19 cellular contexts compared by ENCODE assay signal in genomic region chr4:164023214-164023613, GRCh38.
A peak's percentile ranks its signal among the peaks of the same experiment; 100 is the strongest.
DNase-seq lines count a peak whose midpoint lies in the region; ATAC-seq and TF ChIP-seq lines count a peak whose summit lies in the region.
"Had no signal": no experiment of that assay in that cellular context is flagged by ENCODE, and none has a peak within 500 bp of the region (broad histone marks: within the 10 kb centered on the region; RNA-seq: fewer than 3 reads in every experiment).

No MANE protein-coding gene starts in this region.

- no peak overlapping the region for H3K9ac ChIP-seq in endodermal cell (ENCODE audit: extremely low read depth, low read length, poor library complexity, severe bottlenecking)
- H3K9ac ChIP-seq: GM23248 had no signal

- H3K4me1 Mint-ChIP-seq in endodermal cell: no peaks in the 10 kb centered on the region
- H3K4me1 Mint-ChIP-seq: central memory CD8-positive, alpha-beta T cell had no signal

- no peaks in the 10 kb centered on the region for H3K4me1 ChIP-seq in endodermal cell (ENCODE audit: control insufficient read depth, insufficient read depth, low read length)
- H3K4me1 ChIP-seq: upper lobe of right lung had no signal

- no peaks in the 10 kb centered on the region for H3K36me3 ChIP-seq in GM06990 (ENCODE audit: control insufficient read depth, insufficient read depth, low read length)
- no peaks in the 10 kb centered on the region for H3K36me3 ChIP-seq in endodermal cell (ENCODE audit: control insufficient read depth, insufficient read depth, low read length)
- H3K36me3 ChIP-seq: ovary, upper lobe of right lung had no signal

- intact Hi-C loops in Right ventricle myocardium inferior (cut with DNase I): no loop called here

- H3K4me3 ChIP-seq in GM06990 (replicated peaks; ENCODE audit: low read depth, low read length) (no peak overlapping the region), LNCaP clone FGC (ENCODE audit: low read depth, low read length) (no peak overlapping the region), endodermal cell (ENCODE audit: low read length) (no peak overlapping the region)
- H3K4me3 ChIP-seq: GM23248, ovary, upper lobe of right lung had no signal

- H3K27ac Mint-ChIP-seq in endodermal cell: no peak overlapping the region
- H3K27ac Mint-ChIP-seq: activated CD4-positive, alpha-beta memory T cell treated with anti-CD3 and anti-CD28 coated beads for 36 hours; activated T-cell treated with anti-CD3 and anti-CD28 coated beads, Interleukin-2, amount 50 U/mL, for 72 hours had no signal

- TF ChIP-seq CTCF in GM06990 (IDR thresholded peaks at IDR 0.05; ENCODE audit: insufficient read depth, low read length, poor library complexity, severe bottlenecking) (peak; percentile 46), LNCaP clone FGC (IDR thresholded peaks at IDR 0.05; ENCODE audit: control insufficient read depth, extremely low read depth, insufficient read depth) (peak; percentile 13; the same call in 1 of the 2 replicates), endodermal cell (conservative IDR thresholded peaks at IDR 0.05) (peak; percentile 73)

- peaks cover 11% of the 10 kb centered on the region for H3K9me3 Mint-ChIP-seq in endodermal cell

- H3K27me3 ChIP-seq in GM06990 (replicated peaks; ENCODE audit: control insufficient read depth, insufficient read depth, low read length) (no peaks in the 10 kb centered on the region), endodermal cell (ENCODE audit: control insufficient read depth, insufficient read depth, low read length, poor library complexity, severe bottlenecking) (no peaks in the 10 kb centered on the region)
- H3K27me3 ChIP-seq: ovary, upper lobe of right lung had no signal

- no peaks in the 10 kb centered on the region for H3K36me3 Mint-ChIP-seq in endodermal cell (ENCODE audit: low read depth)
- H3K36me3 Mint-ChIP-seq: activated CD4-positive, alpha-beta memory T cell treated with anti-CD3 and anti-CD28 coated beads for 36 hours had no signal

- no peak overlapping the region for H3K4me3 Mint-ChIP-seq in endodermal cell
- H3K4me3 Mint-ChIP-seq: activated CD4-positive, alpha-beta memory T cell treated with anti-CD3 and anti-CD28 coated beads for 36 hours; activated T-cell treated with anti-CD3 and anti-CD28 coated beads, Interleukin-2, amount 50 U/mL, for 72 hours; central memory CD8-positive, alpha-beta T cell had no signal

- DNase-seq in GM06990 (ENCODE audit: extremely low read depth, insufficient read length) (no peak), LNCaP clone FGC (ENCODE audit: low read depth) (no peak), endodermal cell (no peak), Right ventricle myocardium inferior (ENCODE audit: missing footprints) (no peak)
- DNase-seq: activated CD4-positive, alpha-beta memory T cell treated with anti-CD3 and anti-CD28 coated beads for 36 hours; activated T-cell treated with anti-CD3 and anti-CD28 coated beads, Interleukin-2, amount 50 U/mL, for 72 hours; Calu3; GM23248; islet precursor cell; NCI-H1105; small intestine; stimulated activated naive CD4-positive, alpha-beta T cell treated with Interleukin-2 at 50 U/mL for 16 hours; upper lobe of right lung had no signal

- no peak overlapping the region for H3K27ac ChIP-seq in endodermal cell (ENCODE audit: low read depth, low read length)
- H3K27ac ChIP-seq: GM23248, ovary, upper lobe of right lung had no signal

- ATAC-seq in GM19467 (IDR thresholded peaks at IDR 0.05; ENCODE audit: unreplicated experiment) (peak; percentile 60), GM18867 (IDR thresholded peaks at IDR 0.05; ENCODE audit: unreplicated experiment) (no peak), Right ventricle myocardium inferior (no peak), HG02970 (IDR thresholded peaks at IDR 0.05; ENCODE audit: low FRiP score, unreplicated experiment) (no peak), HG03432 (IDR thresholded peaks at IDR 0.05; ENCODE audit: unreplicated experiment) (no peak)
- ATAC-seq: activated T-cell treated with anti-CD3 and anti-CD28 coated beads, Interleukin-2, amount 50 U/mL, for 72 hours; upper lobe of right lung had no signal

- H3K9me3 ChIP-seq in endodermal cell (ENCODE audit: control insufficient read depth, low read length): peaks cover 14% of the 10 kb centered on the region
- H3K9me3 ChIP-seq: ovary, upper lobe of right lung had no signal

- no peaks in the 10 kb centered on the region for H3K27me3 Mint-ChIP-seq in endodermal cell (ENCODE audit: insufficient read depth)
- H3K27me3 Mint-ChIP-seq: activated CD4-positive, alpha-beta memory T cell treated with anti-CD3 and anti-CD28 coated beads for 36 hours; central memory CD8-positive, alpha-beta T cell had no signal

Comparison
In these comparisons a context has a peak if more than half of its experiments do, and no peak if none do; other contexts are left out.
1. CTCF ChIP-seq: peak in every context shown above with its lines; median percentile 73 in endodermal cell; 46 in GM06990; 13 in LNCaP clone FGC.